ENCODE assay signal across 28 cellular contexts in the genomic region with DNA sequence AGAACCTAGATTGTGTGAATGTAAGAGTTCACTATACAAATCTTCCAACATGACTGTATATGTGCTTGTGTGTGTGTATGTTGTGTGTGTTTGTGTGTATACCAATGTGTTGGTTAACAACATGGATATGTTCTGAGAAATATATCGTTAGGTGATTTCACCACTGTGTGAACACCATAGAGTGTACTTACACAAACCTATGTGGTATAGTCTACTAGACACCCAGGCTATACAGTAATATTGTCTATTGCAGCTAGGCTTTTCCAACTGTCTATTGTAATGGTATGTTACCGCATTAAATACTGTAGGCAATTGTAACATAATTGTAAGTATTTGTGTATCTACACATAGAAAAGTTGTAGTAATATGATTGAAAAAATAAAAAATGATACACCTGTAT.
"Had no signal": no experiment of that assay in that cellular context is flagged by ENCODE, and none has a peak within 500 bp of the region (broad histone marks: within the 10 kb centered on the region; RNA-seq: fewer than 3 reads in every experiment).

No MANE protein-coding gene starts in this region.

- DNase-seq: Karpas-422, MM.1S, MV-4-11, NCI-H1092, NCI-H1105, NCI-H1417 treated with DMSO at 0.1 percent for 48 hours, NCI-H1436 treated with DMSO at 0.1 percent for 48 hours, NCI-H1694 treated with DMSO at 0.1 percent for 48 hours, NCI-H187 treated with DMSO at 0.1 percent for 48 hours, NCI-H2029, NCI-H2081, NCI-H2171 treated with DMSO at 0.1 percent for 48 hours, NCI-H2227 treated with DMSO at 0.1 percent for 48 hours, NCI-H345, NCI-H446, NCI-H524 treated with DMSO at 0.1 percent for 48 hours, NCI-H526 treated with DMSO at 0.1 percent for 48 hours, NCI-H774, Peyer's patch, SIG-M5, SJCRH30, T-cell, T-helper 17 cell had no signal

- H3K36me3 ChIP-seq: Peyer's patch, SJCRH30 had no signal

- H3K4me2 ChIP-seq: KMS-11 had no signal

- ATAC-seq: Right ventricle myocardium inferior, SK-N-SH treated with all-trans-retinoic acid at 6 μM for 48 hours, T-cell, T-helper 17 cell had no signal

- H3K9me3 ChIP-seq: Peyer's patch had no signal

- H3K27me3 ChIP-seq: Peyer's patch, SJCRH30 had no signal

- H3K27ac ChIP-seq: KMS-11, Peyer's patch, RWPE1, SJCRH30, SK-N-MC had no signal

- H3K9ac ChIP-seq: KMS-11 had no signal

- H3K4me3 ChIP-seq: Peyer's patch, SJCRH30, SK-N-MC had no signal

- H3K4me1 ChIP-seq: Peyer's patch had no signal
